ENCODE assay signal across 22 cellular contexts in genomic region chr11:132941761-132942160, GRCh38.
"Had no signal": no experiment of that assay in that cellular context is flagged by ENCODE, and none has a peak within 500 bp of the region (broad histone marks: within the 10 kb centered on the region; RNA-seq: fewer than 3 reads in every experiment).

No MANE protein-coding gene starts in this region.

- H3K4me1 Mint-ChIP-seq: memory B cell; natural killer cell; stimulated activated naive B cell treated with anti-CD40 and anti-IgM and Interleukin-4, amounts not matched to agents 10 μg/mL and 1 μg/mL and 100 μg/mL, for 72 hours; stimulated activated naive CD8-positive, alpha-beta T cell treated with anti-CD3 and anti-CD28 coated beads, Interleukin-15, amount 100 ng/mL, for 72 hours had no signal

- H3K36me3 Mint-ChIP-seq: immature natural killer cell; memory B cell; mesothelial cell of epicardium; natural killer cell; stimulated activated naive B cell treated with anti-CD40 and anti-IgM and Interleukin-4, amounts not matched to agents 10 μg/mL and 1 μg/mL and 100 μg/mL, for 72 hours had no signal

- H3K27ac Mint-ChIP-seq: endodermal cell; immature natural killer cell; memory B cell; mesothelial cell of epicardium; natural killer cell; stimulated activated naive B cell treated with anti-CD40 and anti-IgM and Interleukin-4, amounts not matched to agents 10 μg/mL and 1 μg/mL and 100 μg/mL, for 72 hours; stimulated activated naive CD8-positive, alpha-beta T cell treated with anti-CD3 and anti-CD28 coated beads, Interleukin-15, amount 100 ng/mL, for 72 hours had no signal

- ATAC-seq: gastrocnemius medialis; left cardiac atrium; natural killer cell; stimulated activated naive B cell treated with anti-CD40 and anti-IgM and Interleukin-4, amounts not matched to agents 10 μg/mL and 1 μg/mL and 100 μg/mL, for 72 hours; stimulated activated naive CD8-positive, alpha-beta T cell treated with anti-CD3 and anti-CD28 coated beads, Interleukin-15, amount 100 ng/mL, for 72 hours had no signal

- H3K27ac ChIP-seq: colonic mucosa, gastrocnemius medialis, left ventricle myocardium inferior, lower lobe of right lung, neutrophil, sigmoid colon, skin epidermis, thoracic aorta, transverse colon had no signal

- H3K4me3 Mint-ChIP-seq: immature natural killer cell; memory B cell; natural killer cell; stimulated activated naive B cell treated with anti-CD40 and anti-IgM and Interleukin-4, amounts not matched to agents 10 μg/mL and 1 μg/mL and 100 μg/mL, for 72 hours; stimulated activated naive CD8-positive, alpha-beta T cell treated with anti-CD3 and anti-CD28 coated beads, Interleukin-15, amount 100 ng/mL, for 72 hours had no signal

- H3K9me3 Mint-ChIP-seq: endodermal cell; memory B cell; mesothelial cell of epicardium; natural killer cell; stimulated activated naive B cell treated with anti-CD40 and anti-IgM and Interleukin-4, amounts not matched to agents 10 μg/mL and 1 μg/mL and 100 μg/mL, for 72 hours; stimulated activated naive CD8-positive, alpha-beta T cell treated with anti-CD3 and anti-CD28 coated beads, Interleukin-15, amount 100 ng/mL, for 72 hours had no signal

- DNase-seq: colonic mucosa; effector CD4-positive, alpha-beta T cell; endodermal cell; gastrocnemius medialis; glutamatergic neuron; immature natural killer cell; kidney; left cardiac atrium; left ventricle myocardium inferior; lower lobe of right lung; natural killer cell; sigmoid colon; stimulated activated CD4-positive, alpha-beta T cell treated with anti-CD3 and anti-CD28 coated beads, Interleukin-2, amount 100 ng/mL, for 24 hours; stimulated activated CD4-positive, alpha-beta T cell treated with anti-CD3 and anti-CD28 coated beads, Interleukin-4, amount 100 ng/mL, for 4 hours; stimulated activated naive B cell treated with anti-CD40 and anti-IgM and Interleukin-4, amounts not matched to agents 10 μg/mL and 1 μg/mL and 100 μg/mL, for 72 hours; transverse colon had no signal
